Comparison of ENCODE assay signal across 1 cellular context in the genomic region with DNA sequence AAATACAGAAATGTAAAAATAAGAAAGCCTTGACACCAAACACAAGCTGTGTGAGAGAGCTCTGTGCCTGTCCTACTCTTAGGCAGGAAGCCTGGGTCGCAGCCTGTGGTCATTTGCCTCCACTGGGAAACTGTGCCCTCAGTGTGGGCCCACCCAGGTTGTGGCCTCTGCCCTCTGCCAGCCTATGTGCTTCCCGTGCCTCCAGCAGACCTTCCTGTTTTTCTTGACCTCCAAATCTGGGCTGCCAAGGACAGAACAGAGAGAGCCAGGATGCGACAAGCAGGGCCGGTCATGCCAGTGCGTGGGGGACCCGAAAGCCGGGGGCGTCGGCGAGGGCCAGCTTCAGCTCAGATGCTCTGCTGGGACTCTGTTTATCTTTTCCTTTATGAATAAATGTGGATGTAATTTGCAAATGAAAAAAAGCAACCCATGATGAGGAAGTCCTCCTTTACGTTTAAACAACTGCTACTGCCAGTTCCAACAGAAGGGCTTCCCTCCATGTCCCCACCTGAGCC.
TF ChIP-seq lines count a peak whose summit lies in the region.

No MANE protein-coding gene starts in this region.

TF ChIP-seq in HepG2, 621 proteins besides CTCF, POLR2A, EP300 and RAD21 (continued from another document):
- TF ChIP-seq, protein P1, sequence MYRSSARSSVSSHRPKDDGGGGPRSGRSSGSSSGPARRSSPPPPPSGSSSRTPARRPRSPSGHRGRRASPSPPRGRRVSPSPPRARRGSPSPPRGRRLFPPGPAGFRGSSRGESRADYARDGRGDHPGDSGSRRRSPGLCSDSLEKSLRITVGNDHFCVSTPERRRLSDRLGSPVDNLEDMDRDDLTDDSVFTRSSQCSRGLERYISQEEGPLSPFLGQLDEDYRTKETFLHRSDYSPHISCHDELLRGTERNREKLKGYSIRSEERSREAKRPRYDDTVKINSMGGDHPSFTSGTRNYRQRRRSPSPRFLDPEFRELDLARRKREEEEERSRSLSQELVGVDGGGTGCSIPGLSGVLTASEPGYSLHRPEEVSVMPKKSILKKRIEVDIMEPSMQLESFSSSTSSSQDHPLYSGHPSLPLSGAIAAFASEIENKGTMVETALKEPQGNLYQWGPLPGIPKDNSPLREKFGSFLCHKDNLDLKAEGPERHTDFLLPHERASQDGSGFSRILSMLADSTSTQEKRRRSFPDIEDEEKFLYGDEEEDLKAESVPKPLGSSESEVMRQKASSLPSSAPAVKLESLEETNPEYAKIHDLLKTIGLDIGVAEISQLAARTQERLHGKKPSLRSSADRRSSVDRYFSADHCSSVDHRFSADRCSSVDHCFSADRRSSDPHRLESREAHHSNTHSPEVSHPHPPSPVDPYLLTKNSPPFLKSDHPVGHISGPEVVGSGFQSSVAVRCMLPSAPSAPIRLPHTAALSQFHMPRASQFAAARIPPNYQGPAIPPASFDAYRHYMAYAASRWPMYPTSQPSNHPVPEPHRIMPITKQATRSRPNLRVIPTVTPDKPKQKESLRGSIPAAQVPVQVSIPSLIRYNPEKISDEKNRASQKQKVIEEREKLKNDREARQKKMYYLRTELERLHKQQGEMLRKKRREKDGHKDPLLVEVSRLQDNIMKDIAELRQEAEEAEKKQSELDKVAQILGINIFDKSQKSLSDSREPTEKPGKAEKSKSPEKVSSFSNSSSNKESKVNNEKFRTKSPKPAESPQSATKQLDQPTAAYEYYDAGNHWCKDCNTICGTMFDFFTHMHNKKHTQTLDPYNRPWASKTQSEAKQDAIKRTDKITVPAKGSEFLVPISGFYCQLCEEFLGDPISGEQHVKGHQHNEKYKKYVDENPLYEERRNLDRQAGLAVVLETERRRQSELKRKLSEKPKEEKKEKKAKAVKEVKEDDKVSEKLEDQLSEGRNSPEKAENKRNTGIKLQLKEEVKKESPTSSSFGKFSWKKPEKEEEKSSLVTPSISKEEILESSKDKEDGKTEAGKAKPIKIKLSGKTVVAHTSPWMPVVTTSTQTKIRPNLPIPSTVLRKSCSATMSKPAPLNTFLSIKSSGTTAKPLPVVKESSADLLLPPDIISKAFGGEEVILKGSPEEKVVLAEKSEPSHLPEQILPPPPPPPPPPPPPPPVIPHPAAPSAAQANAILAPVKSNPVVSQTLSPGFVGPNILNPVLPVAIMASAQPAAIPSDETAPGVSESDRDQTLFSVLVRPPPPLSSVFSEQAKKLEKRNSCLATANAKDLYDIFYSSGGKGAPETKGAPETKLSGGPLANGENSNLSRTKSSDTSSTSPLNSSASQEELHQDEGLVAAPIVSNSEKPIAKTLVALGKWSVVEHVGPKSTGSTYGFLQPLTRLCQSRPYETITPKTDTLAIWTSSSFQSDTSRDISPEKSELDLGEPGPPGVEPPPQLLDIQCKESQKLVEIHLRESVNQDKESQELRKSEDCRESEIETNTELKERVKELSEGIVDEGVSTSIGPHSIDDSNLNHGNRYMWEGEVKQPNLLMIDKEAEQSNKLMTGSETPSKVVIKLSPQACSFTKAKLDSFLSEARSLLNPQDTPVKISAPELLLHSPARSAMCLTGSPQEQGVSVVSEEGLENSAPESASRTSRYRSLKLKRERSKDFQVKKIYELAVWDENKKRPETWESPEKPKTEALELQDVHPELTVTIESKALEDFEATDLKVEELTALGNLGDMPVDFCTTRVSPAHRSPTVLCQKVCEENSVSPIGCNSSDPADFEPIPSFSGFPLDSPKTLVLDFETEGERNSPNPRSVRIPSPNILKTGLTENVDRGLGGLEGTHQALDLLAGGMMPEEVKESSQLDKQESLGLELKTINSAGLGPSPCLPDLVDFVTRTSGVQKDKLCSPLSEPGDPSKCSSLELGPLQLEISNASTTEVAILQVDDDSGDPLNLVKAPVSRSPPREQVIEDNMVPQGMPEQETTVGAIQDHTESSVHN (CRISPR knock-in tag; IDR thresholded peaks at IDR 0.05): no peak
- TF ChIP-seq ZNF124 (CRISPR knock-in tag; IDR thresholded peaks at IDR 0.05) (no peak), ZNF713 (CRISPR knock-in tag; IDR thresholded peaks at IDR 0.05) (no peak), ZFP82 (CRISPR knock-in tag; IDR thresholded peaks at IDR 0.05; ENCODE audit: borderline replicate concordance) (no peak), RXRB (CRISPR knock-in tag; IDR thresholded peaks at IDR 0.05; ENCODE audit: borderline replicate concordance) (no peak), ZNF382 (CRISPR knock-in tag; IDR thresholded peaks at IDR 0.05; ENCODE audit: borderline replicate concordance) (no peak)
- TF ChIP-seq, protein P2, sequence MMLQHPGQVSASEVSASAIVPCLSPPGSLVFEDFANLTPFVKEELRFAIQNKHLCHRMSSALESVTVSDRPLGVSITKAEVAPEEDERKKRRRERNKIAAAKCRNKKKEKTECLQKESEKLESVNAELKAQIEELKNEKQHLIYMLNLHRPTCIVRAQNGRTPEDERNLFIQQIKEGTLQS (CRISPR knock-in tag; IDR thresholded peaks at IDR 0.05): no peak
- TF ChIP-seq, protein P3, sequence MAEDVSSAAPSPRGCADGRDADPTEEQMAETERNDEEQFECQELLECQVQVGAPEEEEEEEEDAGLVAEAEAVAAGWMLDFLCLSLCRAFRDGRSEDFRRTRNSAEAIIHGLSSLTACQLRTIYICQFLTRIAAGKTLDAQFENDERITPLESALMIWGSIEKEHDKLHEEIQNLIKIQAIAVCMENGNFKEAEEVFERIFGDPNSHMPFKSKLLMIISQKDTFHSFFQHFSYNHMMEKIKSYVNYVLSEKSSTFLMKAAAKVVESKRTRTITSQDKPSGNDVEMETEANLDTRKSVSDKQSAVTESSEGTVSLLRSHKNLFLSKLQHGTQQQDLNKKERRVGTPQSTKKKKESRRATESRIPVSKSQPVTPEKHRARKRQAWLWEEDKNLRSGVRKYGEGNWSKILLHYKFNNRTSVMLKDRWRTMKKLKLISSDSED (CRISPR knock-in tag; IDR thresholded peaks at IDR 0.05): no peak
